Comparison of ENCODE assay signal across 19 cellular contexts in genomic region chr17:9911089-9911488, GRCh38. TPM values are rescaled to one million over a fixed set of nuclear protein-coding genes. Genes with fewer than 3 reads are reported as not detected.
"Had no signal": no experiment of that assay in that cellular context is flagged by ENCODE, and none has a peak within 500 bp of the region (broad histone marks: within the 10 kb centered on the region; RNA-seq: fewer than 3 reads in every experiment).

No MANE protein-coding gene starts in this region.

- H3K4me1 ChIP-seq: psoas muscle, transverse colon had no signal

- H3K27ac Mint-ChIP-seq: stimulated activated naive B cell treated with anti-CD40 and anti-IgM and Interleukin-4, amounts not matched to agents 10 μg/mL and 1 μg/mL and 100 μg/mL, for 72 hours had no signal

- H3K9me3 ChIP-seq: psoas muscle, thoracic aorta, transverse colon had no signal

- H3K4me3 ChIP-seq: hepatocyte, psoas muscle, thoracic aorta, transverse colon had no signal

- H3K9me3 Mint-ChIP-seq: natural killer cell; stimulated activated naive B cell treated with anti-CD40 and anti-IgM and Interleukin-4, amounts not matched to agents 10 μg/mL and 1 μg/mL and 100 μg/mL, for 72 hours; stimulated activated naive CD8-positive, alpha-beta T cell treated with anti-CD3 and anti-CD28 coated beads, Interleukin-15, amount 100 ng/mL, for 72 hours had no signal

- H3K79me2 ChIP-seq: hepatocyte had no signal

- ATAC-seq: natural killer cell; psoas muscle; stimulated activated naive B cell treated with anti-CD40 and anti-IgM and Interleukin-4, amounts not matched to agents 10 μg/mL and 1 μg/mL and 100 μg/mL, for 72 hours; stimulated activated naive CD8-positive, alpha-beta T cell treated with anti-CD3 and anti-CD28 coated beads, Interleukin-15, amount 100 ng/mL, for 72 hours had no signal

- FAIRE-seq: colon had no signal

- H3K4me2 ChIP-seq: hepatocyte had no signal

- DNase-seq: effector CD8-positive, alpha-beta T cell; foreskin melanocyte; head of caudate nucleus; mammary epithelial cell; natural killer cell; psoas muscle; retina; stimulated activated CD4-positive, alpha-beta T cell treated with anti-CD3 and anti-CD28 coated beads, Interleukin-2, amount 100 ng/mL, for 24 hours; stimulated activated CD4-positive, alpha-beta T cell treated with anti-CD3 and anti-CD28 coated beads, Interleukin-4, amount 100 ng/mL, for 4 hours; stimulated activated naive B cell treated with anti-CD40 and anti-IgM and Interleukin-4, amounts not matched to agents 10 μg/mL and 1 μg/mL and 100 μg/mL, for 72 hours; stimulated activated naive CD8-positive, alpha-beta T cell treated with anti-CD3 and anti-CD28 coated beads, Interleukin-15, amount 100 ng/mL, for 72 hours; transverse colon had no signal

- H3K4me3 Mint-ChIP-seq: natural killer cell; stimulated activated naive B cell treated with anti-CD40 and anti-IgM and Interleukin-4, amounts not matched to agents 10 μg/mL and 1 μg/mL and 100 μg/mL, for 72 hours; stimulated activated naive CD8-positive, alpha-beta T cell treated with anti-CD3 and anti-CD28 coated beads, Interleukin-15, amount 100 ng/mL, for 72 hours had no signal

- H3K36me3 ChIP-seq: thoracic aorta, transverse colon had no signal

- H3K4me1 Mint-ChIP-seq: stimulated activated naive B cell treated with anti-CD40 and anti-IgM and Interleukin-4, amounts not matched to agents 10 μg/mL and 1 μg/mL and 100 μg/mL, for 72 hours; stimulated activated naive CD8-positive, alpha-beta T cell treated with anti-CD3 and anti-CD28 coated beads, Interleukin-15, amount 100 ng/mL, for 72 hours had no signal

- H3K27ac ChIP-seq: hepatocyte, psoas muscle, thoracic aorta had no signal

- H2AFZ ChIP-seq: hepatocyte had no signal

- H3K27me3 ChIP-seq: hepatocyte, transverse colon had no signal

- H3K27me3 Mint-ChIP-seq: stimulated activated naive B cell treated with anti-CD40 and anti-IgM and Interleukin-4, amounts not matched to agents 10 μg/mL and 1 μg/mL and 100 μg/mL, for 72 hours had no signal

RNA-seq across cellular contexts. Expression of gene RCVRN, which starts 6.0 kb away (rescaled TPM):
- total RNA-seq: dermis microvascular lymphatic vessel endothelial cell, mammary epithelial cell, myocyte, psoas muscle, skeletal muscle tissue, transverse colon, ureter had no signal
- polyA plus RNA-seq: mammary epithelial cell had no signal
